Comparison of ENCODE assay signal across 1 cellular context in genomic region chr17:77140878-77141767, GRCh38.
TF ChIP-seq lines count a peak whose summit lies in the region.

Gene SEC14L1 (plus strand): TSS chr17:77140969. CDS start chr17:77143597, 2,628 bp downstream.

TF ChIP-seq in GM23338, 12 proteins besides CTCF, POLR2A, EP300 and RAD21 (continued from another document):
- TF ChIP-seq POLR2AphosphoS5 (IDR thresholded peaks at IDR 0.05; ENCODE audit: low read depth) (no peak), JUNB (IDR thresholded peaks at IDR 0.05; ENCODE audit: unreplicated experiment) (no peak), NANOG (IDR thresholded peaks at IDR 0.05; ENCODE audit: borderline replicate concordance) (no peak), REST (IDR thresholded peaks at IDR 0.05; ENCODE audit: unreplicated experiment) (no peak)
